Comparison of ENCODE assay signal across 8 cellular contexts in genomic region chr3:16247282-16248058, GRCh38. TPM values are rescaled to one million over a fixed set of nuclear protein-coding genes. Genes with fewer than 3 reads are reported as not detected.
DNase-seq lines count a peak whose midpoint lies in the region; ATAC-seq and TF ChIP-seq lines count a peak whose summit lies in the region.

No MANE protein-coding gene starts in this region.

- in situ Hi-C loops in GM13977 (cut with MboI; ENCODE audit: low pct_unique_long_range_greater_than_20kb, low sequenced_read_pairs, unreplicated experiment), result loop anchor here (10.0 kb wide), 1 partner anchor 193 kb away; no protein-coding TSS in a partner anchor

- peaks cover 3% of the 10 kb centered on the region for H3K4me1 ChIP-seq in right cardiac atrium (ENCODE audit: control insufficient read depth, insufficient read depth, low read length)

- peak; percentile 94 for TF ChIP-seq CTCF in GM13977 (IDR thresholded peaks at IDR 0.05; ENCODE audit: extremely low read depth, insufficient read depth, missing control alignments)

- ATAC-seq in HG02678 (IDR thresholded peaks at IDR 0.05; ENCODE audit: unreplicated experiment) (peak; percentile 80), right cardiac atrium (peak; percentile 58 to 75), sciatic nerve (peak; percentile 85), HG03457 (IDR thresholded peaks at IDR 0.05; ENCODE audit: unreplicated experiment) (no peak)

- no peak overlapping the region for H3K4me3 ChIP-seq in right cardiac atrium (ENCODE audit: low read length)

- no peaks in the 10 kb centered on the region for H3K9me3 ChIP-seq in right cardiac atrium (ENCODE audit: control insufficient read depth, low read length)

- no peak overlapping the region for H3K27ac ChIP-seq in right cardiac atrium (ENCODE audit: low read length)

- WGBS in right cardiac atrium, result 32% methylated on average over 17 of the region's 17 CpGs

- no peaks in the 10 kb centered on the region for H3K27me3 ChIP-seq in right cardiac atrium (ENCODE audit: control insufficient read depth, insufficient read depth)

- intact Hi-C loops in right cardiac atrium (cut with DNase I) (loop anchor here (2.0 to 10.0 kb wide), 9 partner anchors 70 to 623 kb away; partner anchors contain the start of gene GALNT15 (in 1 of the 4)), sciatic nerve (cut with DNase I) (loop anchor here (10.0 kb wide), 1 partner anchor 623 kb away; no protein-coding TSS in a partner anchor)

- DNase-seq in GM13977 (ENCODE audit: low spot score) (peak; percentile 77), NCI-H128 (lab: John Stamatoyannopoulos, UW; ENCODE audit: unreplicated experiment) (peak; percentile 61), T follicular helper cell (ENCODE audit: low read depth) (peak; percentile 68), amniotic epithelial cell (ENCODE audit: low read depth) (peak; percentile 78), right cardiac atrium (peak; percentile 71 to 89 (median 85)), sciatic nerve (ENCODE audit: low spot score) (peak; percentile 88)

RNA-seq across cellular contexts. Expression of gene DPH3, which starts 17.3 kb away (rescaled TPM):
- 10 to 100 TPM; 19.0 to 24.2 (median 21.5) TPM for total RNA-seq in right cardiac atrium
- polyA plus RNA-seq in right cardiac atrium, result 14.7 TPM
- 19.4 TPM for total RNA-seq in sciatic nerve

RNA-seq across cellular contexts. Expression of gene OXNAD1, which starts 17.5 kb away (rescaled TPM):
- total RNA-seq in right cardiac atrium, result 10 to 100 TPM; 13.9 to 14.7 (median 14.3) TPM
- 6.5 TPM for polyA plus RNA-seq in right cardiac atrium
- 12.6 TPM for total RNA-seq in sciatic nerve
